In genomic region chr2:17104454-17104853, GRCh38 we compare ENCODE assay signal across 10 cellular contexts.
DNase-seq lines count a peak whose midpoint lies in the region; ATAC-seq, FAIRE-seq and TF ChIP-seq lines count a peak whose summit lies in the region.
"Had no signal": no experiment of that assay in that cellular context is flagged by ENCODE, and none has a peak within 500 bp of the region (broad histone marks: within the 10 kb centered on the region; RNA-seq: fewer than 3 reads in every experiment).

No MANE protein-coding gene starts in this region.

- H3K23ac ChIP-seq in H9 (ENCODE audit: insufficient read length, low read depth, low read length), result no peak overlapping the region

- no peak overlapping the region for H2AK5ac ChIP-seq in H9 (ENCODE audit: insufficient read length, low read length)

- ATAC-seq in GM19467 (IDR thresholded peaks at IDR 0.05; ENCODE audit: unreplicated experiment) (peak; percentile 49), HG03097 (IDR thresholded peaks at IDR 0.05; ENCODE audit: low FRiP score, unreplicated experiment) (peak; percentile 52), GM12878 (peak; percentile 55; the same call in 2 of the 3 replicates)

- H3K79me2 ChIP-seq in GM12878 (ENCODE audit: control insufficient read depth, insufficient read depth, low read length) (no peaks in the 10 kb centered on the region), H9 (ENCODE audit: insufficient read depth, low read length) (no peaks in the 10 kb centered on the region)

- no peak for TF ChIP-seq RAD21 in GM12878 (IDR thresholded peaks at IDR 0.05; ENCODE audit: insufficient read depth, low read depth, low read length)

- H3T11ph ChIP-seq in H9 (ENCODE audit: low read length), result no peak overlapping the region

- H3K9me3 Mint-ChIP-seq in type B pancreatic cell (no peaks in the 10 kb centered on the region), H9 (no peaks in the 10 kb centered on the region)

- in situ Hi-C loops in GM12878 (cut with MboI) (no loop called here), G401 (cut with HindIII; ENCODE audit: low sequenced_read_pairs) (no loop called here)

- no peaks in the 10 kb centered on the region for H3K27me3 ChIP-seq in BLaER1 treated with 17β-estradiol and CSF1 and Interleukin-3, amounts not matched to agents 10 nM and 100 nM
- H3K27me3 ChIP-seq in GM12878 (replicated peaks in 1 of 2; ENCODE audit: control insufficient read depth in 2 of 2, insufficient read depth in 2 of 2, low read length in 1 of 2) (no peaks in the 10 kb centered on the region), H9 (ENCODE audit: insufficient read depth, low read length) (no peaks in the 10 kb centered on the region)

- H3K27ac Mint-ChIP-seq in type B pancreatic cell (no peak overlapping the region), H9 (0 out of 7 replicates have a peak overlapping the region, but pooled peaks of 1 of the 3 experiments have one; percentile 59)

- no peak for FAIRE-seq in GM12878 (lab: Jason Lieb, UNC)

- no peak overlapping the region for H4K91ac ChIP-seq in H9 (ENCODE audit: insufficient read length, low read depth, low read length)

- H3K79me1 ChIP-seq in H9 (ENCODE audit: insufficient read depth, low read depth, low read length, poor library complexity, severe bottlenecking), result no peaks in the 10 kb centered on the region

- no peak overlapping the region for H2BK5ac ChIP-seq in H9 (ENCODE audit: insufficient read length, low read length)

- H2AFZ ChIP-seq in GM12878 (ENCODE audit: control insufficient read depth, low read depth, low read length), result peak overlapping the region; percentile 34; the same call in 1 of the 2 replicates
- no peak overlapping the region for H2AFZ ChIP-seq in H9 (ENCODE audit: low read length)

- peaks cover 0 to 37% (median 6%) of the 10 kb centered on the region in 10 experiments; a peak in 10 of 20 replicates for H3K4me1 ChIP-seq in BLaER1 treated with 17β-estradiol and CSF1 and Interleukin-3, amounts not matched to agents 10 nM and 100 nM
- peaks cover 6% of the 10 kb centered on the region for H3K4me1 ChIP-seq in GM12878 (ENCODE audit: control insufficient read depth, insufficient read depth, low read length)
- no peaks in the 10 kb centered on the region for H3K4me1 ChIP-seq in H9 (ENCODE audit: insufficient read depth, low read length)

- peak overlapping the region in 3 of 11 experiments; percentile 22 to 63 (median 63); a peak in 4 of 22 replicates for H3K9ac ChIP-seq in BLaER1 treated with 17β-estradiol and CSF1 and Interleukin-3, amounts not matched to agents 10 nM and 100 nM
- H3K9ac ChIP-seq in GM12878 (ENCODE audit: control insufficient read depth, insufficient read depth, low read length) (no peak overlapping the region), H9 (ENCODE audit: extremely low read depth, insufficient read length, low read length) (no peak overlapping the region)

- no peaks in the 10 kb centered on the region for H4K20me1 ChIP-seq in BLaER1 treated with 17β-estradiol and CSF1 and Interleukin-3, amounts not matched to agents 10 nM and 100 nM
- H4K20me1 ChIP-seq in GM12878 (ENCODE audit: control insufficient read depth, insufficient read depth) (no peaks in the 10 kb centered on the region), H9 (ENCODE audit: control insufficient read depth, insufficient read depth, insufficient read length) (no peaks in the 10 kb centered on the region)

- H3K36me3 ChIP-seq in BLaER1 treated with 17β-estradiol and CSF1 and Interleukin-3, amounts not matched to agents 10 nM and 100 nM, result no peaks in the 10 kb centered on the region
- no peaks in the 10 kb centered on the region for H3K36me3 ChIP-seq in GM12878 (ENCODE audit: control insufficient read depth in 2 of 2, insufficient read depth in 2 of 2, low read length in 1 of 2)

- no peak overlapping the region for H3K4ac ChIP-seq in H9 (ENCODE audit: low read depth, low read length)

- CTCF ChIA-PET in GM12878 (lab: Yijun Ruan, JAX), result no interaction called here

- H4K8ac ChIP-seq in H9 (replicated peaks; ENCODE audit: insufficient read length, low read depth, low read length), result no peak overlapping the region

- H2BK15ac ChIP-seq in H9 (ENCODE audit: low read depth, low read length), result no peak overlapping the region

- POLR2A ChIA-PET in GM12878 (lab: Charles Lee), result no interaction called here

- RAD21 ChIA-PET in GM12878 (lab: Charles Lee; ENCODE audit: unreplicated experiment), result no interaction called here

- no TSS peak for BruUV-seq in GM12878 (replicated peaks; lab: Mats Ljungman, UMichigan)

- no peak for TF ChIP-seq POLR2A in GM12878 (IDR thresholded peaks at IDR 0.05; ENCODE audit: low read depth, low read length)

- no peak overlapping the region for H3K14ac ChIP-seq in H9 (ENCODE audit: insufficient read depth, low read length)

- H3K56ac ChIP-seq in H9 (ENCODE audit: insufficient read length, low read depth, low read length), result no peak overlapping the region

- H3K4me3 ChIP-seq in BLaER1 treated with 17β-estradiol and CSF1 and Interleukin-3, amounts not matched to agents 10 nM and 100 nM, result no peak overlapping the region
- no peak overlapping the region for H3K4me3 ChIP-seq in GM12878

- no peak for TF ChIP-seq CTCF in GM12878 (IDR thresholded peaks at IDR 0.05 in 2 of 3, conservative IDR thresholded peaks at IDR 0.05 in 1 of 3; ENCODE audit: control insufficient read depth in 2 of 3, extremely low read depth in 1 of 3, insufficient read depth in 1 of 3, low read depth in 3 of 3, low read length in 3 of 3)
- TF ChIP-seq CTCF in type B pancreatic cell (conservative IDR thresholded peaks at IDR 0.05), result no peak
- no peak for TF ChIP-seq CTCF in H9 (conservative IDR thresholded peaks at IDR 0.05)

- no peak overlapping the region for H4K5ac ChIP-seq in H9 (ENCODE audit: insufficient read length, low read depth, low read length)

- no peaks in the 10 kb centered on the region for H3K23me2 ChIP-seq in H9 (ENCODE audit: insufficient read length, low read depth, low read length, poor library complexity, severe bottlenecking)

- SMC1A ChIA-PET in GM12878 (lab: Charles Lee; ENCODE audit: uncharacterized antibody, unreplicated experiment), result interaction anchor here (0.6 kb wide), 1 partner anchor 11 kb away, joined by 3 read pairs; no protein-coding TSS in a partner anchor

- H2BK120ac ChIP-seq in H9 (ENCODE audit: low read depth, low read length, poor library complexity, severe bottlenecking), result no peak overlapping the region

- no peaks in the 10 kb centered on the region for H3K9me3 ChIP-seq in BLaER1 treated with 17β-estradiol and CSF1 and Interleukin-3, amounts not matched to agents 10 nM and 100 nM (replicated peaks in 1 of 11)
- H3K9me3 ChIP-seq in GM12878 (replicated peaks; ENCODE audit: control insufficient read depth, insufficient read depth, low read length) (no peaks in the 10 kb centered on the region), H9 (ENCODE audit: control insufficient read depth, low read depth, low read length) (no peaks in the 10 kb centered on the region)

- peaks cover 10% of the 10 kb centered on the region for H3K27me3 Mint-ChIP-seq in type B pancreatic cell
- no peaks in the 10 kb centered on the region for H3K27me3 Mint-ChIP-seq in H9 (ENCODE audit: low read depth)

- TF ChIP-seq EP300 in GM12878 (IDR thresholded peaks at IDR 0.05; ENCODE audit: borderline replicate concordance in 1 of 2, control insufficient read depth in 1 of 2, low read depth in 2 of 2, low read length in 2 of 2), result no peak

- H2BK20ac ChIP-seq in H9 (ENCODE audit: low read depth, low read length, poor library complexity, severe bottlenecking), result no peak overlapping the region

- intact Hi-C loops in GM12878 (cut with micrococcal nuclease; ENCODE audit: unreplicated experiment), result no loop called here

- H3K4me3 Mint-ChIP-seq in type B pancreatic cell (no peak overlapping the region), H9 (no peak overlapping the region)

- DNase-seq in GM12878 (ENCODE audit: low read depth, low spot score), result no peak
- no peak for DNase-seq in type B pancreatic cell (ENCODE audit: extremely low spot score, unreplicated experiment)
- no peak for DNase-seq in SIG-M5 treated with dmso at 0.1 percent for 504 hours (lab: John Stamatoyannopoulos, UW; ENCODE audit: unreplicated experiment)
- DNase-seq in H9, result no peak
- DNase-seq in G401 (ENCODE audit: low spot score), result no peak
- DNase-seq: NCI-H2081 treated with DMSO at 0.1 percent for 48 hours, retina had no signal

- H2BK12ac ChIP-seq in H9 (ENCODE audit: insufficient read length, low read depth, low read length), result no peak overlapping the region

- H3K4me1 Mint-ChIP-seq in type B pancreatic cell (ENCODE audit: unreplicated experiment), result no peaks in the 10 kb centered on the region
- peaks cover 0 to 2% of the 10 kb centered on the region in 2 experiments; a peak in 1 of 4 replicates for H3K4me1 Mint-ChIP-seq in H9

- H3K4me2 ChIP-seq in BLaER1 treated with 17β-estradiol and CSF1 and Interleukin-3, amounts not matched to agents 10 nM and 100 nM, result peak overlapping the region; percentile 5 to 86 (median 19); a peak in 11 of 22 replicates
- H3K4me2 ChIP-seq in GM12878 (ENCODE audit: control insufficient read depth, insufficient read depth), result no peak overlapping the region
- H3K4me2 ChIP-seq in H9 (ENCODE audit: insufficient read depth, insufficient read length, low read length), result no peak overlapping the region

- H3K18ac ChIP-seq in H9 (ENCODE audit: insufficient read length, low read depth, low read length), result no peak overlapping the region

- H3K36me3 Mint-ChIP-seq in type B pancreatic cell, result no peaks in the 10 kb centered on the region
- no peaks in the 10 kb centered on the region for H3K36me3 Mint-ChIP-seq in H9 (ENCODE audit: insufficient read depth in 1 of 3, low read depth in 3 of 3)

- H3K27ac ChIP-seq in BLaER1 treated with 17β-estradiol and CSF1 and Interleukin-3, amounts not matched to agents 10 nM and 100 nM, result peak overlapping the region in 4 of 11 experiments; percentile 56 to 83 (median 76); a peak in 8 of 22 replicates
- no peak overlapping the region for H3K27ac ChIP-seq in GM12878 (ENCODE audit: control insufficient read depth, insufficient read depth)
- H3K27ac ChIP-seq in H9 (ENCODE audit: insufficient read length, low read depth, low read length), result no peak overlapping the region

TF ChIP-seq in GM12878, 131 proteins besides CTCF, POLR2A, EP300 and RAD21:
- TF ChIP-seq IKZF2 (IDR thresholded peaks at IDR 0.05) (no peak), POU2F2 (IDR thresholded peaks at IDR 0.05; ENCODE audit: borderline replicate concordance, low read depth, low read length) (peak; percentile 85; the same call in 2 of the 3 replicates), EGR1 (IDR thresholded peaks at IDR 0.05; ENCODE audit: borderline replicate concordance in 1 of 2, low read depth in 2 of 2, low read length in 2 of 2) (no peak), ASH2L (IDR thresholded peaks at IDR 0.05; ENCODE audit: borderline replicate concordance, low read depth) (no peak), RUNX3 (IDR thresholded peaks at IDR 0.05; ENCODE audit: low read length) (peak; percentile 53)

Comparison
In these comparisons a context has a peak if more than half of its experiments do, and no peak if none do; other contexts are left out.
1. H3K4me2 ChIP-seq: peak in BLaER1 treated with 17β-estradiol and CSF1 and Interleukin-3, amounts not matched to agents 10 nM and 100 nM (11 of 11); none in GM12878 (single experiment) and H9 (single experiment).
2. Peak in every context shown above with its lines, with median percentiles within 50 percentile points of each other: ATAC-seq.